Comparison of ENCODE assay signal across 11 cellular contexts in genomic region chr6:33191383-33192104, GRCh38. TPM values are rescaled to one million over a fixed set of nuclear protein-coding genes. Genes with fewer than 3 reads are reported as not detected.
DNase-seq lines count a peak whose midpoint lies in the region; ATAC-seq and TF ChIP-seq lines count a peak whose summit lies in the region.
"Had no signal": no experiment of that assay in that cellular context is flagged by ENCODE, and none has a peak within 500 bp of the region (broad histone marks: within the 10 kb centered on the region; RNA-seq: fewer than 3 reads in every experiment).

No MANE protein-coding gene starts in this region.

- no peak overlapping the region for H3K27ac ChIP-seq in psoas muscle
- H3K27ac ChIP-seq: 22Rv1 had no signal

- H3K36me3 Mint-ChIP-seq in glutamatergic neuron (ENCODE audit: unreplicated experiment): peaks cover 5% of the 10 kb centered on the region

- no peaks in the 10 kb centered on the region for H3K27me3 ChIP-seq in psoas muscle (ENCODE audit: insufficient read depth in 3 of 3, low read length in 2 of 3)

- TF ChIP-seq CTCF in glutamatergic neuron (IDR thresholded peaks at IDR 0.05; ENCODE audit: partially characterized antibody, unreplicated experiment) (no peak), psoas muscle (IDR thresholded peaks at IDR 0.05) (no peak)

- H3K4me3 ChIP-seq in psoas muscle: no peak overlapping the region

- H3K9me3 ChIP-seq in psoas muscle: no peaks in the 10 kb centered on the region

- ATAC-seq in psoas muscle: peak; percentile 36 to 54 (median 47)
- ATAC-seq in HG03565 (IDR thresholded peaks at IDR 0.05; ENCODE audit: unreplicated experiment): no peak

- intact Hi-C loops in psoas muscle (cut with DNase I): loop anchor here in 1 of 2 donors (1.0 to 10.0 kb wide), 2 partner anchors 25 to 997 kb away; partner anchors contain the start of genes GPSM3 and PBX2

- peaks cover 8 to 28% of the 10 kb centered on the region in 2 donors for H3K36me3 ChIP-seq in psoas muscle (ENCODE audit: insufficient read depth in 1 of 2, low read depth in 1 of 2)

- peak overlapping the region; percentile 32 for H3K4me3 Mint-ChIP-seq in glutamatergic neuron (ENCODE audit: unreplicated experiment)
- H3K4me3 Mint-ChIP-seq: stimulated activated memory B cell treated with anti-CD40 and anti-IgM and Interleukin-4, amounts not matched to agents 10 μg/mL and 1 μg/mL and 100 μg/mL, for 72 hours had no signal

- H3K9me3 Mint-ChIP-seq in glutamatergic neuron (ENCODE audit: unreplicated experiment): peaks cover 3% of the 10 kb centered on the region
- H3K9me3 Mint-ChIP-seq: activated T-helper 2 cell treated with anti-CD3 and anti-CD28 coated beads, Interferon-gamma antibody, Interleukin-2, Interleukin-4, amounts not matched to agents 10 μg/mL and 5 μg/mL and 100 μg/mL, durations not matched to agents 14 hours and 24 hours and 36 hours had no signal

- H3K27ac Mint-ChIP-seq in glutamatergic neuron (ENCODE audit: unreplicated experiment): no peak overlapping the region
- H3K27ac Mint-ChIP-seq: activated T-helper 2 cell treated with anti-CD3 and anti-CD28 coated beads, Interferon-gamma antibody, Interleukin-2, Interleukin-4, amounts not matched to agents 10 μg/mL and 5 μg/mL and 100 μg/mL, durations not matched to agents 14 hours and 24 hours and 36 hours; stimulated activated memory B cell treated with anti-CD40 and anti-IgM and Interleukin-4, amounts not matched to agents 10 μg/mL and 1 μg/mL and 100 μg/mL, for 72 hours had no signal

- peaks cover 19% of the 10 kb centered on the region for H3K4me1 ChIP-seq in psoas muscle

- DNase-seq in DMS53 (lab: John Stamatoyannopoulos, UW) (peak; percentile 10), DMS53 treated with DMSO at 0.1 percent for 48 hours (lab: John Stamatoyannopoulos, UW; ENCODE audit: unreplicated experiment) (no peak), glutamatergic neuron (no peak), psoas muscle (peak in 1 of 2 donors; percentile 62)
- no peak for DNase-seq in activated CD8-positive, alpha-beta memory T cell treated with anti-CD3 and anti-CD28 coated beads, Interleukin-2, amount 50 U/mL, for 48 hours
- DNase-seq: NCI-H1092, SHP77 treated with DMSO at 0.1 percent for 48 hours had no signal

- peaks cover 4% of the 10 kb centered on the region for H3K4me1 Mint-ChIP-seq in glutamatergic neuron (ENCODE audit: low read depth, unreplicated experiment)

- WGBS in psoas muscle, 3 donors: 28 to 38% (median 31%) methylated on average over 8 of the region's 8 CpGs

- H3K27me3 Mint-ChIP-seq in glutamatergic neuron (ENCODE audit: unreplicated experiment): peaks cover 8% of the 10 kb centered on the region

RNA-seq across cellular contexts. Expression of gene COL11A2, which starts 0.7 kb away (rescaled TPM):
- total RNA-seq in glutamatergic neuron (ENCODE audit: unreplicated experiment): 3.8 TPM
- total RNA-seq in psoas muscle: 1 to 10 TPM in 1 of 4 donors, under 1 TPM in 3; 0.27 to 1.3 (median 0.51) TPM
- under 1 TPM; 0.35 to 0.69 (median 0.61) TPM for polyA plus RNA-seq in psoas muscle

RNA-seq across cellular contexts. Expression of gene RXRB, which starts 8.9 kb away (rescaled TPM):
- total RNA-seq in glutamatergic neuron (ENCODE audit: unreplicated experiment): 45.3 TPM
- 10 to 100 TPM; 31.3 to 43.7 (median 36.0) TPM for total RNA-seq in psoas muscle
- polyA plus RNA-seq in psoas muscle: 10 to 100 TPM; 19.2 to 45.9 (median 29.3) TPM

RNA-seq across cellular contexts. Expression of gene SLC39A7, which starts 9.1 kb away (rescaled TPM):
- 92.8 TPM for total RNA-seq in glutamatergic neuron (ENCODE audit: unreplicated experiment)
- 10 to 100 TPM; 17.6 to 41.4 (median 28.4) TPM for total RNA-seq in psoas muscle
- 100 to 1,000 TPM in 1 of 3 donors, 10 to 100 TPM in 2; 44.8 to 126 (median 53.5) TPM for polyA plus RNA-seq in psoas muscle

RNA-seq across cellular contexts. Expression of gene HSD17B8, which starts 12.9 kb away (rescaled TPM):
- 4.6 TPM for total RNA-seq in glutamatergic neuron (ENCODE audit: unreplicated experiment)
- 10 to 100 TPM in 3 of 4 donors, 1 to 10 TPM in 1; 5.3 to 18.9 (median 11.9) TPM for total RNA-seq in psoas muscle
- polyA plus RNA-seq in psoas muscle: 10 to 100 TPM in 2 of 3 donors, 1 to 10 TPM in 1; 9.6 to 12.3 (median 10.2) TPM

RNA-seq across cellular contexts. Expression of gene RING1, which starts 16.8 kb away (rescaled TPM):
- total RNA-seq in glutamatergic neuron (ENCODE audit: unreplicated experiment): 37.3 TPM
- 10 to 100 TPM; 27.9 to 31.6 (median 29.1) TPM for total RNA-seq in psoas muscle
- 10 to 100 TPM; 29.9 to 39.4 (median 34.6) TPM for polyA plus RNA-seq in psoas muscle
